In genomic region chr1:205631727-205632373, GRCh38 we compare ENCODE assay signal across 8 cellular contexts. TPM values are rescaled to one million over a fixed set of nuclear protein-coding genes. Genes with fewer than 3 reads are reported as not detected.
DNase-seq lines count a peak whose midpoint lies in the region; ATAC-seq and TF ChIP-seq lines count a peak whose summit lies in the region.

ELK4 (minus strand) TSS chr1:205632011; CDS start chr1:205623882, 8,129 bp downstream.

- peak within 1 kb of the TSS; percentile 86 for H3K4me3 Mint-ChIP-seq in Caco-2 (ENCODE audit: unreplicated experiment)
- peak within 1 kb of the TSS; percentile 91 for H3K4me3 Mint-ChIP-seq in activated CD8-positive, alpha-beta memory T cell treated with anti-CD3 and anti-CD28 coated beads, Interleukin-2, amount 10 ng/mL, durations not matched to agents 7 days and 5 days

- H3K4me1 Mint-ChIP-seq in Caco-2 (ENCODE audit: low read depth, unreplicated experiment): peaks cover 6% of the 10 kb centered on the region
- H3K4me1 Mint-ChIP-seq in activated CD8-positive, alpha-beta memory T cell treated with anti-CD3 and anti-CD28 coated beads, Interleukin-2, amount 10 ng/mL, durations not matched to agents 7 days and 5 days: peaks cover 42% of the 10 kb centered on the region

- H3K36me3 Mint-ChIP-seq in Caco-2 (ENCODE audit: insufficient read depth, unreplicated experiment): peaks cover 10% of the 10 kb centered on the region
- H3K36me3 Mint-ChIP-seq in activated CD8-positive, alpha-beta memory T cell treated with anti-CD3 and anti-CD28 coated beads, Interleukin-2, amount 10 ng/mL, durations not matched to agents 7 days and 5 days: peaks cover 18% of the 10 kb centered on the region

- DNase-seq in Caco-2: peak; percentile 99
- DNase-seq in HUDEP-2 (lab: John Stamatoyannopoulos, UW; ENCODE audit: unreplicated experiment in 76 of 76): peak; percentile 39 to 98 (median 96)
- DNase-seq in NOMO-1 treated with dmso at 0.1 percent for 144 hours (lab: John Stamatoyannopoulos, UW; ENCODE audit: unreplicated experiment): peak; percentile 95
- DNase-seq in activated CD8-positive, alpha-beta memory T cell treated with anti-CD3 and anti-CD28 coated beads, Interleukin-2, amount 10 ng/mL, durations not matched to agents 7 days and 5 days: peak; percentile 99
- peak; percentile 99 for DNase-seq in mesenteric fat pad (ENCODE audit: low spot score)
- peak; percentile 99 for DNase-seq in stimulated activated CD8-positive, alpha-beta memory T cell treated with anti-CD3 and anti-CD28 coated beads, Interleukin-15, amount 100 ng/mL, for 24 hours (ENCODE audit: low read depth)

- peak; percentile 68 for ATAC-seq in GM21367 (IDR thresholded peaks at IDR 0.05; ENCODE audit: unreplicated experiment)
- peak; percentile 86 for ATAC-seq in activated CD8-positive, alpha-beta memory T cell treated with anti-CD3 and anti-CD28 coated beads, Interleukin-2, amount 10 ng/mL, durations not matched to agents 7 days and 5 days

- H3K27me3 Mint-ChIP-seq in Caco-2 (ENCODE audit: insufficient read depth, unreplicated experiment): no peaks in the 10 kb centered on the region
- peaks cover 6% of the 10 kb centered on the region for H3K27me3 Mint-ChIP-seq in activated CD8-positive, alpha-beta memory T cell treated with anti-CD3 and anti-CD28 coated beads, Interleukin-2, amount 10 ng/mL, durations not matched to agents 7 days and 5 days

- H3K27me3 ChIP-seq in Caco-2 (replicated peaks; ENCODE audit: control insufficient read depth, insufficient read depth, low read length) (no peaks in the 10 kb centered on the region), endocrine pancreas (ENCODE audit: control insufficient read depth, insufficient read depth, low read length) (no peaks in the 10 kb centered on the region)

- BruUV-seq in Caco-2 (replicated peaks; lab: Mats Ljungman, UMichigan): no TSS peak

- CTCF ChIA-PET in Caco-2 (lab: Charles Lee): interaction anchor here (0.6 to 3.0 kb wide), 14 partner anchors 23 to 257 kb away, joined by 3 to 44 read pairs (median 4); partner anchors contain the start of gene SLC45A3
- CTCF ChIA-PET in activated CD8-positive, alpha-beta memory T cell treated with anti-CD3 and anti-CD28 coated beads, Interleukin-2, amount 10 ng/mL, durations not matched to agents 7 days and 5 days (lab: Charles Lee): interaction anchor here (0.6 to 6.9 kb wide), 22 partner anchors 9 to 345 kb away, joined by 3 to 199 read pairs (median 6); partner anchors contain the start of genes RAB29 and SLC45A3

- peak within 1 kb of the TSS; percentile 87 for H3K27ac Mint-ChIP-seq in Caco-2 (ENCODE audit: unreplicated experiment)
- H3K27ac Mint-ChIP-seq in activated CD8-positive, alpha-beta memory T cell treated with anti-CD3 and anti-CD28 coated beads, Interleukin-2, amount 10 ng/mL, durations not matched to agents 7 days and 5 days: peak within 1 kb of the TSS; percentile 100

- no peaks in the 10 kb centered on the region for H3K36me3 ChIP-seq in Caco-2 (ENCODE audit: control insufficient read depth, insufficient read depth, low read length)
- no peaks in the 10 kb centered on the region for H3K36me3 ChIP-seq in endocrine pancreas (ENCODE audit: control insufficient read depth, insufficient read depth, low read length)

- H3K4me1 ChIP-seq in Caco-2: peaks cover 8% of the 10 kb centered on the region; the same call in 1 of the 2 replicates
- peaks cover 33% of the 10 kb centered on the region for H3K4me1 ChIP-seq in endocrine pancreas (ENCODE audit: control insufficient read depth, insufficient read depth, low read length)

- intact Hi-C loops in Caco-2 (cut with micrococcal nuclease; ENCODE audit: unreplicated experiment): loop anchor here (1.0 to 2.0 kb wide), 3 partner anchors 25 to 103 kb away; no protein-coding TSS in a partner anchor

- H3K4me3 ChIP-seq in Caco-2 (ENCODE audit: low read depth, low read length) (peak within 1 kb of the TSS; percentile 82), endocrine pancreas (ENCODE audit: control insufficient read depth, insufficient read depth, low read length) (peak within 1 kb of the TSS; percentile 92)

- H3K9ac ChIP-seq in endocrine pancreas (ENCODE audit: control insufficient read depth, insufficient read depth, low read length): peak within 1 kb of the TSS; percentile 96

- POLR2A ChIA-PET in Caco-2 (lab: Charles Lee): interaction anchor here (0.6 to 1.5 kb wide), 9 partner anchors 14 to 1689 kb away, joined by 3 to 11 read pairs (median 4); no protein-coding TSS in a partner anchor

- TF ChIP-seq CTCF in Caco-2 (IDR thresholded peaks at IDR 0.05; ENCODE audit: insufficient read depth in 1 of 2, low read depth in 1 of 2, low read length in 1 of 2, severe bottlenecking in 1 of 2, unreplicated experiment in 1 of 2): peak; percentile 57 to 80

- no peaks in the 10 kb centered on the region for H3K9me3 Mint-ChIP-seq in Caco-2 (ENCODE audit: unreplicated experiment)
- no peaks in the 10 kb centered on the region for H3K9me3 Mint-ChIP-seq in activated CD8-positive, alpha-beta memory T cell treated with anti-CD3 and anti-CD28 coated beads, Interleukin-2, amount 10 ng/mL, durations not matched to agents 7 days and 5 days (ENCODE audit: low read depth)

- H3K9me3 ChIP-seq in Caco-2 (no peaks in the 10 kb centered on the region), endocrine pancreas (ENCODE audit: control insufficient read depth, low read length) (no peaks in the 10 kb centered on the region)

RNA-seq across cellular contexts. Expression of gene ELK4, which starts in this region (rescaled TPM):
- total RNA-seq in Caco-2 (2022) (14.4 and 16.9 TPM in 2 replicates), mesenteric fat pad (70.2 TPM)
- total RNA-seq in activated CD8-positive, alpha-beta memory T cell treated with anti-CD3 and anti-CD28 coated beads, Interleukin-2, amount 10 ng/mL, durations not matched to agents 7 days and 5 days: 10 to 100 TPM; 70.9 to 79.7 TPM

Comparison
In these comparisons a context has a peak if more than half of its experiments do, and no peak if none do; other contexts are left out.
1. Peak in every context shown above with its lines: DNase-seq, ATAC-seq and H3K4me3 ChIP-seq.